In genomic region chr4:6263541-6264540, GRCh38 we compare ENCODE assay signal across 10 cellular contexts. TPM values are rescaled to one million over a fixed set of nuclear protein-coding genes. Genes with fewer than 3 reads are reported as not detected.
A peak's percentile ranks its signal among the peaks of the same experiment; 100 is the strongest.
DNase-seq lines count a peak whose midpoint lies in the region; ATAC-seq and TF ChIP-seq lines count a peak whose summit lies in the region.
"Had no signal": no experiment of that assay in that cellular context is flagged by ENCODE, and none has a peak within 500 bp of the region (broad histone marks: within the 10 kb centered on the region; RNA-seq: fewer than 3 reads in every experiment).

No MANE protein-coding gene starts in this region.

- H3K18ac ChIP-seq in H9 (ENCODE audit: insufficient read length, low read depth, low read length) = no peak overlapping the region

- H4K5ac ChIP-seq in H9 (ENCODE audit: insufficient read length, low read depth, low read length) = no peak overlapping the region

- H2BK20ac ChIP-seq in H9 (ENCODE audit: low read depth, low read length, poor library complexity, severe bottlenecking) = no peak overlapping the region

- H3K27ac Mint-ChIP-seq in H9 = no peak overlapping the region
- H3K27ac Mint-ChIP-seq in activated naive CD8-positive, alpha-beta T cell treated with anti-CD3 and anti-CD28 coated beads, Interleukin-2, amount 50 U/mL, for 24 hours = no peak overlapping the region
- H3K27ac Mint-ChIP-seq: IgD-negative memory B cell had no signal

- ATAC-seq in activated naive CD8-positive, alpha-beta T cell treated with anti-CD3 and anti-CD28 coated beads, Interleukin-2, amount 50 U/mL, for 24 hours = peak; percentile 70
- ATAC-seq in HG03342 (IDR thresholded peaks at IDR 0.05; ENCODE audit: unreplicated experiment) (no peak), HG03442 (IDR thresholded peaks at IDR 0.05; ENCODE audit: unreplicated experiment) (no peak)

- H4K91ac ChIP-seq in H9 (ENCODE audit: insufficient read length, low read depth, low read length) = no peak overlapping the region

- no peak overlapping the region for H3K56ac ChIP-seq in H9 (ENCODE audit: insufficient read length, low read depth, low read length)

- peak; percentile 59 for TF ChIP-seq CTCF in H9 (conservative IDR thresholded peaks at IDR 0.05)

- H3K14ac ChIP-seq in H9 (ENCODE audit: insufficient read depth, low read length) = no peak overlapping the region

- no peak overlapping the region for H2AFZ ChIP-seq in H9 (ENCODE audit: low read length)

- H3K23ac ChIP-seq in H9 (ENCODE audit: insufficient read length, low read depth, low read length) = no peak overlapping the region

- H2BK15ac ChIP-seq in H9 (ENCODE audit: low read depth, low read length) = no peak overlapping the region

- H4K8ac ChIP-seq in H9 (replicated peaks; ENCODE audit: insufficient read length, low read depth, low read length) = no peak overlapping the region

- H3K79me1 ChIP-seq in H9 (ENCODE audit: insufficient read depth, low read depth, low read length, poor library complexity, severe bottlenecking) = no peaks in the 10 kb centered on the region

- H3T11ph ChIP-seq in H9 (ENCODE audit: low read length) = no peak overlapping the region

- no peak overlapping the region for H2AK5ac ChIP-seq in H9 (ENCODE audit: insufficient read length, low read length)

- H3K4me3 Mint-ChIP-seq in H9 = no peak overlapping the region
- no peak overlapping the region for H3K4me3 Mint-ChIP-seq in activated naive CD8-positive, alpha-beta T cell treated with anti-CD3 and anti-CD28 coated beads, Interleukin-2, amount 50 U/mL, for 24 hours
- H3K4me3 Mint-ChIP-seq: IgD-negative memory B cell had no signal

- no peaks in the 10 kb centered on the region for H4K20me1 ChIP-seq in H9 (ENCODE audit: control insufficient read depth, insufficient read depth, insufficient read length)

- H3K27ac ChIP-seq in H9 (ENCODE audit: insufficient read length, low read depth, low read length) = no peak overlapping the region
- H3K27ac ChIP-seq: epithelial cell of prostate had no signal

- no peaks in the 10 kb centered on the region for H3K36me3 Mint-ChIP-seq in H9 (ENCODE audit: insufficient read depth in 1 of 3, low read depth in 3 of 3)
- no peaks in the 10 kb centered on the region for H3K36me3 Mint-ChIP-seq in activated naive CD8-positive, alpha-beta T cell treated with anti-CD3 and anti-CD28 coated beads, Interleukin-2, amount 50 U/mL, for 24 hours (ENCODE audit: low read depth)

- no peaks in the 10 kb centered on the region; the same call in 1 of the 2 replicates for H3K4me1 ChIP-seq in H9 (ENCODE audit: insufficient read depth, low read length)

- WGBS in H9 (ENCODE audit: extremely low coverage, insufficient read length, low lambda C conversion rate) = no CpG with 5 or more reads among the region's 18 CpGs

- no peaks in the 10 kb centered on the region for H3K23me2 ChIP-seq in H9 (ENCODE audit: insufficient read length, low read depth, low read length, poor library complexity, severe bottlenecking)

- H3K9me3 Mint-ChIP-seq in H9 = no peaks in the 10 kb centered on the region; a peak in 2 of 5 replicates
- H3K9me3 Mint-ChIP-seq in activated naive CD8-positive, alpha-beta T cell treated with anti-CD3 and anti-CD28 coated beads, Interleukin-2, amount 50 U/mL, for 24 hours = no peaks in the 10 kb centered on the region
- H3K9me3 Mint-ChIP-seq: IgD-negative memory B cell had no signal

- DNase-seq in Caki2 (ENCODE audit: low read depth) = peak; percentile 14
- DNase-seq in H9 = peak; percentile 66
- no peak for DNase-seq in activated naive CD8-positive, alpha-beta T cell treated with anti-CD3 and anti-CD28 coated beads, Interleukin-2, amount 50 U/mL, for 24 hours
- DNase-seq in iPS-NIHi7 (ENCODE audit: extremely low spot score) = peak; percentile 48
- no peak for DNase-seq in pons (ENCODE audit: low spot score)
- no peak for DNase-seq in NCI-H1417 treated with DMSO at 0.1 percent for 48 hours (lab: John Stamatoyannopoulos, UW)

- H3K27me3 ChIP-seq in H9 (ENCODE audit: insufficient read depth, low read length) = no peaks in the 10 kb centered on the region

- no peak overlapping the region for H3K4ac ChIP-seq in H9 (ENCODE audit: low read depth, low read length)

- in situ Hi-C loops in Caki2 (cut with HindIII; ENCODE audit: low pct_unique_long_range_greater_than_20kb, low sequenced_read_pairs) = no loop called here

- H2BK120ac ChIP-seq in H9 (ENCODE audit: low read depth, low read length, poor library complexity, severe bottlenecking) = no peak overlapping the region

- H3K9ac ChIP-seq in H9 (ENCODE audit: extremely low read depth, insufficient read length, low read length) = no peak overlapping the region

- H3K79me2 ChIP-seq in H9 (ENCODE audit: insufficient read depth, low read length) = no peaks in the 10 kb centered on the region

- peaks cover 12% of the 10 kb centered on the region for H3K27me3 Mint-ChIP-seq in H9 (ENCODE audit: low read depth)
- H3K27me3 Mint-ChIP-seq in activated naive CD8-positive, alpha-beta T cell treated with anti-CD3 and anti-CD28 coated beads, Interleukin-2, amount 50 U/mL, for 24 hours = peaks cover 23% of the 10 kb centered on the region

- H3K9me3 ChIP-seq in H9 (ENCODE audit: control insufficient read depth, low read depth, low read length) = no peaks in the 10 kb centered on the region

- H3K4me1 Mint-ChIP-seq in H9 = peaks cover 12 to 29% of the 10 kb centered on the region in 2 experiments
- H3K4me1 Mint-ChIP-seq in activated naive CD8-positive, alpha-beta T cell treated with anti-CD3 and anti-CD28 coated beads, Interleukin-2, amount 50 U/mL, for 24 hours = peaks cover 11% of the 10 kb centered on the region

- no peak overlapping the region for H3K4me2 ChIP-seq in H9 (ENCODE audit: insufficient read depth, insufficient read length, low read length)

- H2BK12ac ChIP-seq in H9 (ENCODE audit: insufficient read length, low read depth, low read length) = no peak overlapping the region

- no peak overlapping the region for H2BK5ac ChIP-seq in H9 (ENCODE audit: insufficient read length, low read length)

RNA-seq across cellular contexts. Expression of gene WFS1, which starts 5.8 kb away (rescaled TPM):
- 9.8 and 11.9 TPM in 2 replicates for total RNA-seq in Caki2 (2014; rRNA removed; shearing (Covaris generic); ENCODE audit: low replicate concordance)
- total RNA-seq in H9 (2021) = 17.5 and 18.9 TPM in 2 replicates

Comparison
In these comparisons a context has a peak if more than half of its experiments do, and no peak if none do; other contexts are left out.
1. DNase-seq: peak in Caki2 (single experiment), H9 (single experiment) and iPS-NIHi7 (single experiment); none in activated naive CD8-positive, alpha-beta T cell treated with anti-CD3 and anti-CD28 coated beads, Interleukin-2, amount 50 U/mL, for 24 hours (single experiment), pons (single experiment) and NCI-H1417 treated with DMSO at 0.1 percent for 48 hours (single experiment).